Comparison of ENCODE assay signal across 8 cellular contexts in genomic region chr12:56724660-56724988, GRCh38. TPM values are rescaled to one million over a fixed set of nuclear protein-coding genes. Genes with fewer than 3 reads are reported as not detected.
DNase-seq lines count a peak whose midpoint lies in the region; ATAC-seq and TF ChIP-seq lines count a peak whose summit lies in the region.

No MANE protein-coding gene starts in this region.

- H3K36me3 ChIP-seq in BJ (ENCODE audit: control insufficient read depth, insufficient read depth, low read length) (peaks cover 5% of the 10 kb centered on the region), KOPT-K1 (ENCODE audit: insufficient read depth, low read length) (peaks cover 70% of the 10 kb centered on the region), lower lobe of right lung (peaks cover 29% of the 10 kb centered on the region)

- H3K27me3 ChIP-seq in BJ (ENCODE audit: control insufficient read depth, insufficient read depth, low read length): no peaks in the 10 kb centered on the region
- H3K27me3 ChIP-seq in lower lobe of right lung (ENCODE audit: low read depth): no peaks in the 10 kb centered on the region

- H3K27me3 Mint-ChIP-seq in type B pancreatic cell: no peaks in the 10 kb centered on the region

- H3K27ac Mint-ChIP-seq in type B pancreatic cell: peak overlapping the region; percentile 98

- no peak for DNase-seq in BJ (ENCODE audit: low read depth)
- no peak for DNase-seq in cardiac fibroblast (ENCODE audit: low read depth in 2 of 2)
- no peak for DNase-seq in lower lobe of right lung
- no peak for DNase-seq in type B pancreatic cell (ENCODE audit: extremely low spot score, unreplicated experiment)
- DNase-seq in UCSD-AML1 (lab: John Stamatoyannopoulos, UW; ENCODE audit: unreplicated experiment): no peak
- no peak for DNase-seq in NCI-H2029 (lab: John Stamatoyannopoulos, UW)
- no peak for DNase-seq in stimulated activated CD4-positive, alpha-beta T cell treated with anti-CD3 and anti-CD28 coated beads, Interleukin-4, amount 100 ng/mL, for 24 hours

- no peaks in the 10 kb centered on the region for H3K9me3 Mint-ChIP-seq in type B pancreatic cell

- H3K4me3 ChIP-seq in BJ (ENCODE audit: low read depth, low read length): peak overlapping the region; percentile 99
- peak overlapping the region; percentile 90 to 99 for H3K4me3 ChIP-seq in cardiac fibroblast (replicated peaks in 1 of 2; ENCODE audit: low read depth in 2 of 2, low read length in 2 of 2)
- peak overlapping the region; percentile 87 for H3K4me3 ChIP-seq in lower lobe of right lung

- peak; percentile 1 to 36 for ATAC-seq in lower lobe of right lung

- H3K9me3 ChIP-seq in KOPT-K1 (ENCODE audit: insufficient read depth, low read length, poor library complexity, severe bottlenecking) (no peaks in the 10 kb centered on the region), lower lobe of right lung (no peaks in the 10 kb centered on the region)

- peaks cover 44% of the 10 kb centered on the region for H3K36me3 Mint-ChIP-seq in type B pancreatic cell

- CTCF ChIA-PET in BJ (lab: Yijun Ruan, JAX): no interaction called here

- peak overlapping the region; percentile 98 for H3K4me3 Mint-ChIP-seq in type B pancreatic cell

- POLR2A ChIA-PET in BJ (lab: Charles Lee): no interaction called here

- H3K27ac ChIP-seq in KOPT-K1 (ENCODE audit: low read depth, low read length, poor library complexity, severe bottlenecking): peak overlapping the region; percentile 84
- peak overlapping the region; percentile 92 for H3K27ac ChIP-seq in lower lobe of right lung

- intact Hi-C loops in lower lobe of right lung (cut with DNase I): no loop called here

- TF ChIP-seq CTCF in BJ (IDR thresholded peaks at IDR 0.05; ENCODE audit: insufficient read depth, low read depth, low read length) (no peak), cardiac fibroblast (IDR thresholded peaks at IDR 0.05; ENCODE audit: low read depth, low read length) (no peak), lower lobe of right lung (IDR thresholded peaks at IDR 0.05) (no peak), type B pancreatic cell (conservative IDR thresholded peaks at IDR 0.05) (no peak)

- peaks cover 51% of the 10 kb centered on the region for H3K4me1 ChIP-seq in lower lobe of right lung

- peaks cover 49% of the 10 kb centered on the region for H3K4me1 Mint-ChIP-seq in type B pancreatic cell (ENCODE audit: unreplicated experiment)

RNA-seq across cellular contexts. Expression of gene NACA, which starts 0.5 kb away (rescaled TPM):
- polyA plus RNA-seq in BJ (2011; rRNA removed): 678 and 921 TPM in 2 replicates
- 233 and 521 TPM in 2 replicates for polyA minus RNA-seq in BJ (2011; rRNA and poly(A)+ RNA removed)
- total RNA-seq in lower lobe of right lung (673 TPM), type B pancreatic cell (ENCODE audit: low replicate concordance) (988 and 997 TPM in 2 replicates)

RNA-seq across cellular contexts. Expression of gene PRIM1, which starts 27.5 kb away (rescaled TPM):
- 5.1 and 7.8 TPM in 2 replicates for polyA plus RNA-seq in BJ (2011; rRNA removed)
- polyA minus RNA-seq in BJ (2011; rRNA and poly(A)+ RNA removed): 3.5 and 5.2 TPM in 2 replicates
- total RNA-seq in lower lobe of right lung (7.7 TPM), type B pancreatic cell (ENCODE audit: low replicate concordance) (13.1 and 27.0 TPM in 2 replicates)

RNA-seq across cellular contexts. Expression of gene PTGES3, which starts 36.5 kb away (rescaled TPM):
- 24.7 and 49.1 TPM in 2 replicates for polyA plus RNA-seq in BJ (2011; rRNA removed)
- 10.9 and 22.7 TPM in 2 replicates for polyA minus RNA-seq in BJ (2011; rRNA and poly(A)+ RNA removed)
- total RNA-seq in lower lobe of right lung (198 TPM), type B pancreatic cell (ENCODE audit: low replicate concordance) (219 and 222 TPM in 2 replicates)

RNA-seq across cellular contexts. Expression of gene HSD17B6, which starts 38.5 kb away (rescaled TPM):
- polyA plus RNA-seq in BJ (2011; rRNA removed): 11.3 and 12.2 TPM in 2 replicates
- 4.0 and 9.0 TPM in 2 replicates for polyA minus RNA-seq in BJ (2011; rRNA and poly(A)+ RNA removed)
- total RNA-seq in lower lobe of right lung (93.8 TPM), type B pancreatic cell (ENCODE audit: low replicate concordance) (0.79 and 1.9 TPM in 2 replicates)
